In the genomic region with DNA sequence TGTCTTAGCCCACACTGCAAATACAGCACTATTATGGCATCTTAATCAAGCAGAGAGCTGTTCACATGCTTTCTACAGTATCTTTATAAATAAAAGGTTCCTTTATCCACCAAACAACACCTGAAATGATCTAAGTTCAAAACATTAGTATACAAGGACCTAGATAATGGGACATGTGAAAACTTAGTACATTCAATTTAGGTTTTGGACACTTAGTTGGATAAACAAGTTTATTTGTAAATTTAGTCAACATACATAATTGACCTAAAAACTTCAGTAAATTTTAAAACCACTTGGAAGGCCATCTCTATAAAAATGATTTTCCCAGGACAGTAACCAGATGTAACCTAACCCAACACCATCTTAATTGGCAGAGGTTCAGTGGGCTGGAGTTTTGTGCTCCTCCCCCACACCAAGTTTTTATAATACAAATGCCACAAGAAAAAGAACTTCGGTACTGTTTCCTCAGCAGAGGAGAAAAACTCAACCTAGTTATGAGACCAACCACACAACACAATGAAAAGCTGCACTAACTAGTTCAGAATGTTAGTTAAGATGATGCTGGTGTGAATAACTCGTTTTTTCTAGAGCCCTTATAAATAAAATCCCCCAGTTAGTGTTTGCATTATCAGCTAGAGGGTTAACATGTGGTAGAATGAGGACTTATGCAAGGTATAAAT, we compare ENCODE assay signal across 8 cellular contexts. TPM values are rescaled to one million over a fixed set of nuclear protein-coding genes. Genes with fewer than 3 reads are reported as not detected.
DNase-seq lines count a peak whose midpoint lies in the region; ATAC-seq, FAIRE-seq and TF ChIP-seq lines count a peak whose summit lies in the region.

No MANE protein-coding gene starts in this region.

- H3K27ac Mint-ChIP-seq in T-helper 2 cell treated with Interferon-gamma antibody and Interleukin-4, amounts not matched to agents 5 μg/mL and 100 μg/mL, for 36 hours: peak overlapping the region; percentile 67

- TF ChIP-seq CTCF in fibroblast of the aortic adventitia (IDR thresholded peaks at IDR 0.05; ENCODE audit: insufficient read depth, low read length): no peak
- TF ChIP-seq CTCF in retinal pigment epithelial cell (conservative IDR thresholded peaks at IDR 0.05; ENCODE audit: low read depth, low read length): no peak

- peaks cover 3% of the 10 kb centered on the region for H3K27me3 Mint-ChIP-seq in T-helper 2 cell treated with Interferon-gamma antibody and Interleukin-4, amounts not matched to agents 5 μg/mL and 100 μg/mL, for 36 hours (ENCODE audit: low read depth)

- DNase-seq in GM12892 (ENCODE audit: insufficient read length): no peak
- no peak for DNase-seq in T-helper 2 cell treated with Interferon-gamma antibody and Interleukin-4, amounts not matched to agents 5 μg/mL and 100 μg/mL, for 36 hours (ENCODE audit: low spot score)
- DNase-seq in fibroblast of the aortic adventitia (ENCODE audit: low read depth): peak; percentile 53
- no peak for DNase-seq in retinal pigment epithelial cell (ENCODE audit: low read depth)
- no peak for DNase-seq in glomerular visceral epithelial cell (ENCODE audit: extremely low spot score)
- no peak for DNase-seq in iPS-NIHi7 (ENCODE audit: extremely low spot score)
- no peak for DNase-seq in NCI-H1105 treated with DMSO at 0.1 percent for 48 hours (lab: John Stamatoyannopoulos, UW)

- peaks cover 34% of the 10 kb centered on the region for H3K4me1 Mint-ChIP-seq in T-helper 2 cell treated with Interferon-gamma antibody and Interleukin-4, amounts not matched to agents 5 μg/mL and 100 μg/mL, for 36 hours (ENCODE audit: low read depth)

- no peak for ATAC-seq in HG03045 (IDR thresholded peaks at IDR 0.05; ENCODE audit: unreplicated experiment)

- peaks cover 40% of the 10 kb centered on the region for H3K36me3 Mint-ChIP-seq in T-helper 2 cell treated with Interferon-gamma antibody and Interleukin-4, amounts not matched to agents 5 μg/mL and 100 μg/mL, for 36 hours (ENCODE audit: low read depth)

- H3K4me3 ChIP-seq in fibroblast of the aortic adventitia (ENCODE audit: low read depth, low read length) (peak overlapping the region; percentile 93), retinal pigment epithelial cell (ENCODE audit: low read length) (peak overlapping the region; percentile 75)

- peak; percentile 17 for FAIRE-seq in GM12892 (lab: Jason Lieb, UNC)

- TF ChIP-seq POLR2A in GM12892 (IDR thresholded peaks at IDR 0.05; ENCODE audit: low read depth, low read length): no peak

- no peaks in the 10 kb centered on the region for H3K9me3 Mint-ChIP-seq in T-helper 2 cell treated with Interferon-gamma antibody and Interleukin-4, amounts not matched to agents 5 μg/mL and 100 μg/mL, for 36 hours

- peak overlapping the region; percentile 98 for H3K4me3 Mint-ChIP-seq in T-helper 2 cell treated with Interferon-gamma antibody and Interleukin-4, amounts not matched to agents 5 μg/mL and 100 μg/mL, for 36 hours

RNA-seq across cellular contexts. Expression of gene UNK, which starts 7.2 kb away (rescaled TPM):
- 26.4 TPM for polyA plus RNA-seq in GM12892 (2012; ENCODE audit: missing spikeins)
- 18.0 and 30.2 TPM in 2 replicates for total RNA-seq in fibroblast of the aortic adventitia (ENCODE audit: low replicate concordance)

RNA-seq across cellular contexts. Expression of gene GALK1, which starts 12.4 kb away (rescaled TPM):
- polyA plus RNA-seq in GM12892 (2012; ENCODE audit: missing spikeins): 9.4 TPM
- 20.6 and 35.9 TPM in 2 replicates for total RNA-seq in fibroblast of the aortic adventitia (ENCODE audit: low replicate concordance)

RNA-seq across cellular contexts. Expression of gene ITGB4, which starts 56.1 kb away (rescaled TPM):
- 1.1 TPM for polyA plus RNA-seq in GM12892 (2012; ENCODE audit: missing spikeins)
- total RNA-seq in fibroblast of the aortic adventitia (ENCODE audit: low replicate concordance): 0.09 and 0.16 TPM in 2 replicates
